Comparison of ENCODE assay signal across 1 cellular context in genomic region chr6:167661456-167662103, GRCh38.
TF ChIP-seq lines count a peak whose summit lies in the region.

No MANE protein-coding gene starts in this region.

TF ChIP-seq in HepG2, 621 proteins besides CTCF, POLR2A, EP300 and RAD21 (continued from another document and continues in another):
- TF ChIP-seq ZNF362 (CRISPR knock-in tag; IDR thresholded peaks at IDR 0.05; ENCODE audit: borderline replicate concordance) (peak; percentile 78), SOX6 (IDR thresholded peaks at IDR 0.05) (no peak), SOX6 (CRISPR knock-in tag; IDR thresholded peaks at IDR 0.05) (peak; percentile 9; the same call in 1 of the 2 replicates), ARNTL (CRISPR knock-in tag; IDR thresholded peaks at IDR 0.05) (0 out of 2 replicates have a peak, but pooled peaks have one; percentile 28), ZNF292 (CRISPR knock-in tag; IDR thresholded peaks at IDR 0.05; ENCODE audit: borderline replicate concordance, low read depth) (peak; percentile 56; the same call in 1 of the 2 replicates), ZNF597 (CRISPR knock-in tag; IDR thresholded peaks at IDR 0.05) (no peak), ZNF34 (CRISPR knock-in tag; IDR thresholded peaks at IDR 0.05; ENCODE audit: borderline replicate concordance) (no peak), NFYB (CRISPR knock-in tag; IDR thresholded peaks at IDR 0.05) (0 out of 2 replicates have a peak, but pooled peaks have one; percentile 2), CREM (IDR thresholded peaks at IDR 0.05) (no peak), CREM (CRISPR knock-in tag; IDR thresholded peaks at IDR 0.05) (no peak), TAF1 (CRISPR knock-in tag; IDR thresholded peaks at IDR 0.05) (no peak), ZNF329 (CRISPR knock-in tag; IDR thresholded peaks at IDR 0.05; ENCODE audit: low read depth) (no peak), STAT6 (CRISPR knock-in tag; IDR thresholded peaks at IDR 0.05; ENCODE audit: borderline replicate concordance) (no peak), ZBTB39 (CRISPR knock-in tag; IDR thresholded peaks at IDR 0.05) (0 out of 2 replicates have a peak, but pooled peaks have one; percentile 56), PAXIP1 (CRISPR knock-in tag; conservative IDR thresholded peaks at IDR 0.05) (peak; percentile 44), GZF1 (CRISPR knock-in tag; IDR thresholded peaks at IDR 0.05) (0 out of 2 replicates have a peak, but pooled peaks have one; percentile 33), ZKSCAN5 (CRISPR knock-in tag; IDR thresholded peaks at IDR 0.05) (peak; percentile 99), KAT8 (CRISPR knock-in tag; IDR thresholded peaks at IDR 0.05) (no peak; the same call in 1 of the 2 replicates), PATZ1 (CRISPR knock-in tag; IDR thresholded peaks at IDR 0.05) (no peak), MED13 (CRISPR knock-in tag; IDR thresholded peaks at IDR 0.05) (no peak), ARHGAP35 (CRISPR knock-in tag; IDR thresholded peaks at IDR 0.05; ENCODE audit: borderline replicate concordance) (no peak), HNF1B (CRISPR knock-in tag; IDR thresholded peaks at IDR 0.05) (peak; percentile 69), RFXAP (CRISPR knock-in tag; IDR thresholded peaks at IDR 0.05; ENCODE audit: borderline replicate concordance) (0 out of 2 replicates have a peak, but pooled peaks have one; percentile 17), ZNF18 (CRISPR knock-in tag; IDR thresholded peaks at IDR 0.05; ENCODE audit: insufficient replicate concordance) (no peak), FIP1L1 (IDR thresholded peaks at IDR 0.05; ENCODE audit: borderline replicate concordance, insufficient read depth, low read depth, low read length) (no peak), MED8 (CRISPR knock-in tag; IDR thresholded peaks at IDR 0.05; ENCODE audit: insufficient replicate concordance) (peak; percentile 28), TMF1 (CRISPR knock-in tag; IDR thresholded peaks at IDR 0.05; ENCODE audit: low read depth) (no peak), CBX2 (IDR thresholded peaks at IDR 0.05; ENCODE audit: low read depth, low read length) (no peak), CBX2 (CRISPR knock-in tag; IDR thresholded peaks at IDR 0.05; ENCODE audit: low read depth) (no peak), POGK (CRISPR knock-in tag; conservative IDR thresholded peaks at IDR 0.05) (no peak), RXRB (CRISPR knock-in tag; IDR thresholded peaks at IDR 0.05; ENCODE audit: borderline replicate concordance) (no peak), CCDC6 (CRISPR knock-in tag; IDR thresholded peaks at IDR 0.05) (no peak), ELK4 (CRISPR knock-in tag; IDR thresholded peaks at IDR 0.05; ENCODE audit: borderline replicate concordance) (no peak), ZNF326 (CRISPR knock-in tag; IDR thresholded peaks at IDR 0.05; ENCODE audit: borderline replicate concordance) (no peak), ZSCAN31 (CRISPR knock-in tag; IDR thresholded peaks at IDR 0.05; ENCODE audit: low read depth) (no peak), HOXA3 (CRISPR knock-in tag; IDR thresholded peaks at IDR 0.05) (0 out of 2 replicates have a peak, but pooled peaks have one; percentile 5), CBX1 (IDR thresholded peaks at IDR 0.05; ENCODE audit: low read depth) (no peak), ZFY (CRISPR knock-in tag; IDR thresholded peaks at IDR 0.05) (no peak), PHF21A (CRISPR knock-in tag; IDR thresholded peaks at IDR 0.05) (0 out of 2 replicates have a peak, but pooled peaks have one; percentile 7), HOXD1 (CRISPR knock-in tag; IDR thresholded peaks at IDR 0.05) (no peak), MYC (CRISPR knock-in tag; IDR thresholded peaks at IDR 0.05; ENCODE audit: borderline replicate concordance) (no peak), ZNF232 (CRISPR knock-in tag; IDR thresholded peaks at IDR 0.05; ENCODE audit: borderline replicate concordance) (peak; percentile 13; the same call in 1 of the 2 replicates), ZFP82 (CRISPR knock-in tag; IDR thresholded peaks at IDR 0.05; ENCODE audit: borderline replicate concordance) (no peak)
